ENCODE assay signal across 13 cellular contexts in genomic region chr1:41718444-41719028, GRCh38.
DNase-seq lines count a peak whose midpoint lies in the region; ATAC-seq and TF ChIP-seq lines count a peak whose summit lies in the region.
"Had no signal": no experiment of that assay in that cellular context is flagged by ENCODE, and none has a peak within 500 bp of the region (broad histone marks: within the 10 kb centered on the region; RNA-seq: fewer than 3 reads in every experiment).

No MANE protein-coding gene starts in this region.

- no peak for TF ChIP-seq CTCF in upper lobe of right lung (IDR thresholded peaks at IDR 0.05)
- no peak for TF ChIP-seq CTCF in nephron progenitor cell (IDR thresholded peaks at IDR 0.05)

- H3K36me3 Mint-ChIP-seq in activated CD4-positive, alpha-beta T cell treated with anti-CD3 and anti-CD28 coated beads for 36 hours (ENCODE audit: low read depth), result no peaks in the 10 kb centered on the region
- no peaks in the 10 kb centered on the region for H3K36me3 Mint-ChIP-seq in activated CD4-positive, alpha-beta T cell treated with anti-CD3 and anti-CD28 coated beads, Interleukin-2, amount 10 ng/mL, durations not matched to agents 7 days and 5 days (ENCODE audit: low read depth)
- H3K36me3 Mint-ChIP-seq in T-helper 17 cell (ENCODE audit: low read depth) (no peaks in the 10 kb centered on the region), nephron progenitor cell (ENCODE audit: low read depth) (no peaks in the 10 kb centered on the region)

- no peaks in the 10 kb centered on the region for H3K36me3 ChIP-seq in upper lobe of right lung

- H3K9me3 Mint-ChIP-seq in activated CD4-positive, alpha-beta T cell treated with anti-CD3 and anti-CD28 coated beads for 36 hours (ENCODE audit: low read depth), result no peaks in the 10 kb centered on the region
- no peaks in the 10 kb centered on the region for H3K9me3 Mint-ChIP-seq in activated CD4-positive, alpha-beta T cell treated with anti-CD3 and anti-CD28 coated beads, Interleukin-2, amount 10 ng/mL, durations not matched to agents 7 days and 5 days
- no peaks in the 10 kb centered on the region for H3K9me3 Mint-ChIP-seq in nephron progenitor cell
- H3K9me3 Mint-ChIP-seq: H9 had no signal

- ATAC-seq in activated CD4-positive, alpha-beta T cell treated with anti-CD3 and anti-CD28 coated beads for 36 hours, result no peak
- no peak for ATAC-seq in T-helper 17 cell
- ATAC-seq in left ventricle myocardium superior, result peak; percentile 75
- ATAC-seq in upper lobe of right lung, result peak; percentile 21
- ATAC-seq in HG02798 (IDR thresholded peaks at IDR 0.05; ENCODE audit: poor library complexity, unreplicated experiment), result no peak
- ATAC-seq: HepG2 had no signal

- CTCF ChIA-PET in activated CD4-positive, alpha-beta T cell treated with anti-CD3 and anti-CD28 coated beads for 36 hours (lab: Charles Lee), result interaction anchor here (0.7 to 1.0 kb wide), 2 partner anchors 9 to 59 kb away, joined by 3 read pairs; no protein-coding TSS in a partner anchor
- CTCF ChIA-PET in activated CD4-positive, alpha-beta T cell treated with anti-CD3 and anti-CD28 coated beads, Interleukin-2, amount 10 ng/mL, durations not matched to agents 7 days and 5 days (lab: Charles Lee), result no interaction called here

- H3K4me3 ChIP-seq in upper lobe of right lung, result no peak overlapping the region

- DNase-seq in activated CD4-positive, alpha-beta T cell treated with anti-CD3 and anti-CD28 coated beads for 36 hours, result no peak
- no peak for DNase-seq in activated CD4-positive, alpha-beta T cell treated with anti-CD3 and anti-CD28 coated beads, Interleukin-2, amount 10 ng/mL, durations not matched to agents 7 days and 5 days
- no peak for DNase-seq in T-helper 17 cell
- DNase-seq in left ventricle myocardium superior, result peak; percentile 61
- no peak for DNase-seq in upper lobe of right lung
- DNase-seq in nephron progenitor cell, result no peak
- DNase-seq in stimulated activated naive CD4-positive, alpha-beta T cell treated with Interleukin-2 at 50 U/mL for 16 hours (lab: John Stamatoyannopoulos, UW), result no peak
- DNase-seq: H9, MM.1S, NCI-H1105, NCI-H187 treated with DMSO at 0.1 percent for 48 hours had no signal

- H3K4me3 Mint-ChIP-seq in activated CD4-positive, alpha-beta T cell treated with anti-CD3 and anti-CD28 coated beads for 36 hours, result no peak overlapping the region
- H3K4me3 Mint-ChIP-seq in activated CD4-positive, alpha-beta T cell treated with anti-CD3 and anti-CD28 coated beads, Interleukin-2, amount 10 ng/mL, durations not matched to agents 7 days and 5 days, result no peak overlapping the region
- H3K4me3 Mint-ChIP-seq in T-helper 17 cell, result no peak overlapping the region
- H3K4me3 Mint-ChIP-seq in nephron progenitor cell, result no peak overlapping the region
- H3K4me3 Mint-ChIP-seq: H9 had no signal

- H3K9me3 ChIP-seq in T-helper 17 cell (ENCODE audit: control insufficient read depth, low read length, poor library complexity, severe bottlenecking) (no peaks in the 10 kb centered on the region), upper lobe of right lung (no peaks in the 10 kb centered on the region)

- POLR2A ChIA-PET in activated CD4-positive, alpha-beta T cell treated with anti-CD3 and anti-CD28 coated beads for 36 hours (lab: Charles Lee), result no interaction called here
- POLR2A ChIA-PET in activated CD4-positive, alpha-beta T cell treated with anti-CD3 and anti-CD28 coated beads, Interleukin-2, amount 10 ng/mL, durations not matched to agents 7 days and 5 days (lab: Charles Lee), result no interaction called here

- H3K27ac Mint-ChIP-seq in activated CD4-positive, alpha-beta T cell treated with anti-CD3 and anti-CD28 coated beads for 36 hours, result peak overlapping the region; percentile 20
- no peak overlapping the region for H3K27ac Mint-ChIP-seq in activated CD4-positive, alpha-beta T cell treated with anti-CD3 and anti-CD28 coated beads, Interleukin-2, amount 10 ng/mL, durations not matched to agents 7 days and 5 days
- peak overlapping the region; percentile 49 for H3K27ac Mint-ChIP-seq in T-helper 17 cell
- no peak overlapping the region for H3K27ac Mint-ChIP-seq in nephron progenitor cell
- H3K27ac Mint-ChIP-seq: H9 had no signal

- H3K27me3 ChIP-seq in upper lobe of right lung, result no peaks in the 10 kb centered on the region

- intact Hi-C loops in activated CD4-positive, alpha-beta T cell treated with anti-CD3 and anti-CD28 coated beads for 36 hours (cut with DNase I, micrococcal nuclease), result no loop called here
- intact Hi-C loops in left ventricle myocardium superior (cut with micrococcal nuclease), result no loop called here
- intact Hi-C loops in upper lobe of right lung (cut with DNase I), result no loop called here

- H3K27me3 Mint-ChIP-seq in activated CD4-positive, alpha-beta T cell treated with anti-CD3 and anti-CD28 coated beads for 36 hours, result no peaks in the 10 kb centered on the region
- no peaks in the 10 kb centered on the region for H3K27me3 Mint-ChIP-seq in activated CD4-positive, alpha-beta T cell treated with anti-CD3 and anti-CD28 coated beads, Interleukin-2, amount 10 ng/mL, durations not matched to agents 7 days and 5 days
- H3K27me3 Mint-ChIP-seq in T-helper 17 cell, result no peaks in the 10 kb centered on the region
- H3K27me3 Mint-ChIP-seq in nephron progenitor cell (ENCODE audit: low read depth, poor library complexity), result peaks cover 2% of the 10 kb centered on the region

- H3K4me1 Mint-ChIP-seq in activated CD4-positive, alpha-beta T cell treated with anti-CD3 and anti-CD28 coated beads for 36 hours, result peaks cover 35% of the 10 kb centered on the region
- peaks cover 38% of the 10 kb centered on the region for H3K4me1 Mint-ChIP-seq in activated CD4-positive, alpha-beta T cell treated with anti-CD3 and anti-CD28 coated beads, Interleukin-2, amount 10 ng/mL, durations not matched to agents 7 days and 5 days
- H3K4me1 Mint-ChIP-seq in T-helper 17 cell, result peaks cover 45% of the 10 kb centered on the region
- H3K4me1 Mint-ChIP-seq in nephron progenitor cell, result peaks cover 36% of the 10 kb centered on the region

- no peak overlapping the region for H3K27ac ChIP-seq in upper lobe of right lung

- H3K4me1 ChIP-seq in upper lobe of right lung, result peaks cover 11% of the 10 kb centered on the region

Comparison
In these comparisons a context has a peak if more than half of its experiments do, and no peak if none do; other contexts are left out.
1. H3K27ac Mint-ChIP-seq: peak in activated CD4-positive, alpha-beta T cell treated with anti-CD3 and anti-CD28 coated beads for 36 hours (single experiment) and T-helper 17 cell (single experiment); none in activated CD4-positive, alpha-beta T cell treated with anti-CD3 and anti-CD28 coated beads, Interleukin-2, amount 10 ng/mL, durations not matched to agents 7 days and 5 days (single experiment) and nephron progenitor cell (single experiment).
2. ATAC-seq: peak in left ventricle myocardium superior (single experiment) and upper lobe of right lung (single experiment); none in activated CD4-positive, alpha-beta T cell treated with anti-CD3 and anti-CD28 coated beads for 36 hours (single experiment), T-helper 17 cell (single experiment) and HG02798 (single experiment).